ENCODE assay signal across 8 cellular contexts in genomic region chr4:70838972-70839536, GRCh38. TPM values are rescaled to one million over a fixed set of nuclear protein-coding genes. Genes with fewer than 3 reads are reported as not detected.
A peak's percentile ranks its signal among the peaks of the same experiment; 100 is the strongest.
DNase-seq lines count a peak whose midpoint lies in the region; ATAC-seq and TF ChIP-seq lines count a peak whose summit lies in the region.

No MANE protein-coding gene starts in this region.

- H3K27me3 ChIP-seq in DOHH2 (ENCODE audit: control insufficient read depth, low read length), result no peaks in the 10 kb centered on the region
- H3K27me3 ChIP-seq in HUES6 (ENCODE audit: control insufficient read depth, insufficient read depth, low read length), result no peaks in the 10 kb centered on the region
- H3K27me3 ChIP-seq in SJCRH30, result no peaks in the 10 kb centered on the region

- H3K9me3 ChIP-seq in DOHH2 (ENCODE audit: control insufficient read depth, insufficient read depth, low read length) (no peaks in the 10 kb centered on the region), HUES6 (ENCODE audit: control insufficient read depth, insufficient read depth, low read depth, low read length) (no peaks in the 10 kb centered on the region), SJCRH30 (replicated peaks) (no peaks in the 10 kb centered on the region)

- DNase-seq in SJCRH30 (peak; percentile 71 to 75), germinal center (ENCODE audit: low spot score) (peak; percentile 81), nucleus accumbens (lab: John Stamatoyannopoulos, UW) (peak in 51 of 56 donors; percentile 4 to 74 (median 51)), superior temporal gyrus (ENCODE audit: extremely low spot score) (peak; percentile 37)
- DNase-seq in activated naive CD4-positive, alpha-beta T cell treated with Interleukin-2 at 50 U/mL for 16 hours, result peak; percentile 73

- peaks cover 21% of the 10 kb centered on the region for H3F3A ChIP-seq in DOHH2 (ENCODE audit: control insufficient read depth, insufficient read depth)

- peaks cover 66% of the 10 kb centered on the region for H3K4me1 ChIP-seq in DOHH2 (ENCODE audit: control insufficient read depth, low read length)
- H3K4me1 ChIP-seq in HUES6 (ENCODE audit: control insufficient read depth, insufficient read depth, low read length), result peaks cover 5% of the 10 kb centered on the region; the same call in 1 of the 2 replicates
- H3K4me1 ChIP-seq in SJCRH30, result no peaks in the 10 kb centered on the region; the same call in none of the 2 replicates

- peak overlapping the region; percentile 81 for H3K4me2 ChIP-seq in DOHH2 (ENCODE audit: low read length)

- H3K4me3 ChIP-seq in DOHH2 (ENCODE audit: low read length) (peak overlapping the region; percentile 93), HUES6 (ENCODE audit: low read depth, low read length) (peak overlapping the region; percentile 93), SJCRH30 (peak overlapping the region; percentile 95)

- H3K9me2 ChIP-seq in DOHH2 (replicated peaks; ENCODE audit: control insufficient read depth, low read length), result no peaks in the 10 kb centered on the region

- H3K36me3 ChIP-seq in DOHH2 (ENCODE audit: control insufficient read depth, low read length) (peaks cover 40% of the 10 kb centered on the region), HUES6 (ENCODE audit: control insufficient read depth, insufficient read depth, low read length) (peaks cover 22% of the 10 kb centered on the region), SJCRH30 (peaks cover 20% of the 10 kb centered on the region)

- peaks cover 56% of the 10 kb centered on the region for H3K79me2 ChIP-seq in DOHH2 (ENCODE audit: control insufficient read depth, low read length)

- TF ChIP-seq CTCF in DOHH2 (IDR thresholded peaks at IDR 0.05; ENCODE audit: low read depth, low read length, poor library complexity, severe bottlenecking), result no peak

- peak overlapping the region; percentile 97 for H3K9ac ChIP-seq in HUES6 (ENCODE audit: low read length)

- peaks cover 22% of the 10 kb centered on the region for H4K20me1 ChIP-seq in DOHH2 (ENCODE audit: control insufficient read depth, insufficient read depth, low read depth, low read length)

- peak overlapping the region; percentile 54 for H3K27ac ChIP-seq in DOHH2 (ENCODE audit: low read depth, low read length)
- peak overlapping the region; percentile 94 for H3K27ac ChIP-seq in HUES6 (ENCODE audit: low read depth, low read length)
- H3K27ac ChIP-seq in SJCRH30, result peak overlapping the region; percentile 71

- ATAC-seq in GM21526 (IDR thresholded peaks at IDR 0.05; ENCODE audit: low FRiP score, unreplicated experiment), result peak; percentile 59

RNA-seq across cellular contexts. Expression of gene GRSF1, which starts 0.6 kb away (rescaled TPM):
- total RNA-seq in SJCRH30 (2014; rRNA removed; shearing (Covaris generic)), result 114 and 121 TPM in 2 replicates

Comparison
In these comparisons a context has a peak if more than half of its experiments do, and no peak if none do; other contexts are left out.
1. Peak in every context shown above with its lines: DNase-seq, ATAC-seq, H3K4me3 ChIP-seq and H3K27ac ChIP-seq.